25 cellular contexts compared by ENCODE assay signal in genomic region chr12:22257100-22257499, GRCh38.
A peak's percentile ranks its signal among the peaks of the same experiment; 100 is the strongest.
DNase-seq lines count a peak whose midpoint lies in the region; ATAC-seq and TF ChIP-seq lines count a peak whose summit lies in the region.
"Had no signal": no experiment of that assay in that cellular context is flagged by ENCODE, and none has a peak within 500 bp of the region (broad histone marks: within the 10 kb centered on the region; RNA-seq: fewer than 3 reads in every experiment).

No MANE protein-coding gene starts in this region.

- CTCF ChIA-PET in MCF 10A (lab: Yijun Ruan, JAX): no interaction called here

- H3K4me1 Mint-ChIP-seq in MCF 10A (ENCODE audit: insufficient read depth, unreplicated experiment): peaks cover 1% of the 10 kb centered on the region

- TF ChIP-seq CTCF in MCF 10A (IDR thresholded peaks at IDR 0.05; ENCODE audit: unreplicated experiment): no peak
- no peak for TF ChIP-seq CTCF in breast epithelium (IDR thresholded peaks at IDR 0.05)
- no peak for TF ChIP-seq CTCF in foreskin keratinocyte (conservative IDR thresholded peaks at IDR 0.05)
- no peak for TF ChIP-seq CTCF in parathyroid adenoma (IDR thresholded peaks at IDR 0.05)

- no peaks in the 10 kb centered on the region for H3K9me3 Mint-ChIP-seq in MCF 10A (ENCODE audit: unreplicated experiment)
- H3K9me3 Mint-ChIP-seq: CD4-positive, alpha-beta T cell had no signal

- H3K9me3 ChIP-seq in breast epithelium (no peaks in the 10 kb centered on the region), parathyroid adenoma (ENCODE audit: control insufficient read depth, low read length) (no peaks in the 10 kb centered on the region)
- H3K9me3 ChIP-seq: BLaER1, Caco-2, HAP-1, SJCRH30 had no signal

- H3K36me3 ChIP-seq in breast epithelium (no peaks in the 10 kb centered on the region), parathyroid adenoma (ENCODE audit: control insufficient read depth, insufficient read depth, low read length) (no peaks in the 10 kb centered on the region)
- H3K36me3 ChIP-seq: BLaER1, HAP-1, SJCRH30 had no signal

- peak overlapping the region; percentile 82 for H2AFZ ChIP-seq in parathyroid adenoma

- no TSS peak for BruUV-seq in MCF 10A (replicated peaks; lab: Mats Ljungman, UMichigan)

- no peaks in the 10 kb centered on the region for H3K79me2 ChIP-seq in parathyroid adenoma

- no peak overlapping the region for H3K27ac ChIP-seq in breast epithelium
- H3K27ac ChIP-seq in foreskin keratinocyte: no peak overlapping the region
- H3K27ac ChIP-seq in parathyroid adenoma: peak overlapping the region; percentile 97
- H3K27ac ChIP-seq in substantia nigra (ENCODE audit: low read depth, low read length, poor library complexity, severe bottlenecking): no peak overlapping the region
- H3K27ac ChIP-seq: 22Rv1, BLaER1, SJCRH30 had no signal

- DNase-seq in MCF 10A (ENCODE audit: unreplicated experiment) (peak; percentile 33), breast epithelium (ENCODE audit: low spot score in 2 of 2) (no peak), foreskin keratinocyte (peak in 1 of 2 donors; percentile 64), substantia nigra (lab: John Stamatoyannopoulos, UW) (no peak), epidermal melanocyte (ENCODE audit: insufficient read length, low spot score) (no peak), NCI-H345 treated with DMSO at 0.1 percent for 48 hours (lab: John Stamatoyannopoulos, UW; ENCODE audit: unreplicated experiment) (no peak)
- no peak for DNase-seq in activated CD4-positive, alpha-beta T cell treated with anti-CD3 and anti-CD28 coated beads for 1 hour
- DNase-seq: ACHN; Caco-2; CD4-positive, alpha-beta T cell; DMS 273 treated with DMSO at 0.1 percent for 48 hours; DMS79 treated with DMSO at 0.1 percent for 48 hours; KBM-7; NCI-H1092; NCI-H1436; NCI-H2029 treated with DMSO at 0.1 percent for 48 hours; NCI-H2171; NCI-H345; NCI-H524 treated with DMSO at 0.1 percent for 48 hours; NCI-H82; SJCRH30 had no signal

- peak overlapping the region; percentile 58 for H3K4me2 ChIP-seq in parathyroid adenoma (ENCODE audit: low read length)
- H3K4me2 ChIP-seq: BLaER1 had no signal

- H3K4me1 ChIP-seq in breast epithelium (no peaks in the 10 kb centered on the region), foreskin keratinocyte (peaks cover 3% of the 10 kb centered on the region), parathyroid adenoma (peaks cover 45% of the 10 kb centered on the region)
- H3K4me1 ChIP-seq: BLaER1, Caco-2, HAP-1, SJCRH30 had no signal

- no peaks in the 10 kb centered on the region for H3K27me3 Mint-ChIP-seq in MCF 10A (ENCODE audit: insufficient read depth, unreplicated experiment)
- H3K27me3 Mint-ChIP-seq: CD4-positive, alpha-beta T cell had no signal

- no peaks in the 10 kb centered on the region for H3K27me3 ChIP-seq in breast epithelium
- H3K27me3 ChIP-seq in foreskin keratinocyte: no peaks in the 10 kb centered on the region
- no peaks in the 10 kb centered on the region for H3K27me3 ChIP-seq in parathyroid adenoma (ENCODE audit: control insufficient read depth, insufficient read depth, low read length)
- H3K27me3 ChIP-seq: SJCRH30 had no signal

- no peak overlapping the region for H3K4me3 ChIP-seq in breast epithelium
- H3K4me3 ChIP-seq in parathyroid adenoma (ENCODE audit: low read depth, low read length): peak overlapping the region; percentile 17
- H3K4me3 ChIP-seq: BLaER1, HAP-1, SJCRH30 had no signal

- no peak overlapping the region for H3K27ac Mint-ChIP-seq in MCF 10A (ENCODE audit: low read depth, unreplicated experiment)
- H3K27ac Mint-ChIP-seq: CD4-positive, alpha-beta T cell had no signal

- no peak for TF ChIP-seq POLR2A in breast epithelium (IDR thresholded peaks at IDR 0.05)

- ATAC-seq in foreskin keratinocyte: peak; percentile 54

- peaks cover 7% of the 10 kb centered on the region for H3K36me3 Mint-ChIP-seq in MCF 10A (ENCODE audit: insufficient read depth, unreplicated experiment)

- no peak overlapping the region for H3K9ac ChIP-seq in parathyroid adenoma
- H3K9ac ChIP-seq: BLaER1 had no signal

- H3K4me3 Mint-ChIP-seq in MCF 10A (ENCODE audit: unreplicated experiment): no peak overlapping the region
- H3K4me3 Mint-ChIP-seq: CD4-positive, alpha-beta T cell had no signal

- intact Hi-C loops in MCF 10A (cut with micrococcal nuclease) (no loop called here), breast epithelium (cut with DNase I; ENCODE audit: low total_unique reads) (no loop called here)

- POLR2A ChIA-PET in MCF 10A (lab: Yijun Ruan, JAX): interaction anchor here (1.0 kb wide), 1 partner anchor 15 kb away, joined by 3 read pairs; no protein-coding TSS in a partner anchor
